8 cellular contexts compared by ENCODE assay signal in the genomic region with DNA sequence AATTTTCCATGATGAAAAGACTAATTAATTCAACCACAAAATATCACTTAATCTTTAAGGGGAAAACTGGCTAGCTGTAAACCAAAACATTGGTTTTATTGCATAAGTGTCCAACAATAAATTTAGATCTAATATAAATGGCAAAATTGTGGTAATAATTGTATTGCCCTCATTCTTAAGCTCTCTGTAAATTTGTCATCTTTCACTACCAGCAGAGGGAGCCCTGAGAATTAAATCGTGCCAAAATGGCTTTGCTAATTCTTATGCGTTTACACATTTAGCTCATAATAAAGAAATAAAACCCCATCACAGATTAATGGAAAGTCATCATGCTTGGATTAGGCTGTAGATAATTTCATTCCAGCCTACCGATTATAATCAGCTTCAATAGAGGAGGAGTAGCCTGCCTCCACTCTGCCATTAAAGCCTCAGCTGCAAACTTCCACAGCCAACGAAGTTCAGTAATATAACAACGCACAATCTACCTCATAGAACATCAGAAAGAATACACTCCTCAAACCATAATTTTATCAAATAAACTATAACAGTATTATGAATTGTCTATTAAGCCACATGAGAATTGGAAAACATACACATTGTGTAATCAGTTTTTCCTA.
DNase-seq lines count a peak whose midpoint lies in the region; ATAC-seq and TF ChIP-seq lines count a peak whose summit lies in the region.

No MANE protein-coding gene starts in this region.

- no peak overlapping the region for H3K23ac ChIP-seq in mesenchymal stem cell (ENCODE audit: low read length in 2 of 2)

- no peak overlapping the region for H3K4ac ChIP-seq in mesenchymal stem cell (ENCODE audit: low read depth in 1 of 2, low read length in 2 of 2)

- H3K14ac ChIP-seq in mesenchymal stem cell (ENCODE audit: low read length in 2 of 2): no peak overlapping the region

- no peaks in the 10 kb centered on the region for H4K20me1 ChIP-seq in mammary epithelial cell (ENCODE audit: insufficient read depth, low read length)

- H2BK12ac ChIP-seq in mesenchymal stem cell (ENCODE audit: low read length in 2 of 2): no peak overlapping the region

- no peak overlapping the region for H4K91ac ChIP-seq in mesenchymal stem cell (ENCODE audit: low read length)

- in situ Hi-C loops in mammary epithelial cell (cut with MboI; ENCODE audit: low sequenced_read_pairs in 2 of 2): no loop called here

- no TSS peak for BruUV-seq in mammary epithelial cell (replicated peaks; lab: Mats Ljungman, UMichigan)

- H4K8ac ChIP-seq in mesenchymal stem cell (ENCODE audit: low read length): no peak overlapping the region

- H3K4me1 ChIP-seq in mammary epithelial cell (ENCODE audit: insufficient read depth, low read length) (no peaks in the 10 kb centered on the region), mesenchymal stem cell (ENCODE audit: control insufficient read depth, insufficient read depth, low read depth, low read length) (no peaks in the 10 kb centered on the region)

- DNase-seq in AG09309 (ENCODE audit: low read depth) (peak; percentile 11), GM12865 (ENCODE audit: low read depth) (peak; percentile 35), NCI-H345 (lab: John Stamatoyannopoulos, UW) (peak; percentile 45), mammary epithelial cell (no peak), mesenchymal stem cell (peak; percentile 48), middle frontal gyrus (ENCODE audit: extremely low spot score, low spot score) (no peak)

- H3K9ac ChIP-seq in mammary epithelial cell (ENCODE audit: insufficient read depth, low read length) (no peak overlapping the region), mesenchymal stem cell (ENCODE audit: low read length) (no peak overlapping the region)

- ATAC-seq in GM21367 (IDR thresholded peaks at IDR 0.05; ENCODE audit: unreplicated experiment) (no peak), GM18498 (IDR thresholded peaks at IDR 0.05; ENCODE audit: unreplicated experiment) (no peak)

- 10% methylated on average over 4 of the region's 5 CpGs for WGBS in mammary epithelial cell (ENCODE audit: low coverage, missing lambda C conversion rate)
- 13% methylated on average over 3 of the region's 5 CpGs for WGBS in mesenchymal stem cell

- no peak overlapping the region for H3K18ac ChIP-seq in mesenchymal stem cell (ENCODE audit: low read depth in 1 of 2, low read length in 2 of 2)

- H3K79me2 ChIP-seq in mammary epithelial cell (ENCODE audit: insufficient read depth, low read length): no peaks in the 10 kb centered on the region

- no peak overlapping the region for H2BK120ac ChIP-seq in mesenchymal stem cell (ENCODE audit: low read depth, low read length)

- H3K4me2 ChIP-seq in mammary epithelial cell (ENCODE audit: insufficient read depth, low read depth, low read length) (no peak overlapping the region), mesenchymal stem cell (ENCODE audit: low read length, poor library complexity, severe bottlenecking) (no peak overlapping the region)

- CTCF ChIA-PET in mammary epithelial cell (lab: Charles Lee; ENCODE audit: low non-redundant PET): interaction anchor here (0.5 to 0.6 kb wide), 5 partner anchors 48 to 1851 kb away, joined by 3 to 4 read pairs (median 3); no protein-coding TSS in a partner anchor

- no peak overlapping the region for H3K4me3 ChIP-seq in AG09309 (ENCODE audit: control insufficient read depth, low read depth, low read length)
- no peak overlapping the region for H3K4me3 ChIP-seq in GM12865 (ENCODE audit: low read depth, low read length)
- no peak overlapping the region for H3K4me3 ChIP-seq in mammary epithelial cell (replicated peaks in 1 of 3; ENCODE audit: insufficient read depth in 1 of 3, low read depth in 2 of 3, low read length in 3 of 3)
- no peak overlapping the region for H3K4me3 ChIP-seq in mesenchymal stem cell (ENCODE audit: insufficient read depth in 1 of 2, low read depth in 1 of 2, low read length in 2 of 2)

- H2BK15ac ChIP-seq in mesenchymal stem cell (ENCODE audit: low read depth, poor library complexity, severe bottlenecking): no peak overlapping the region

- no peak overlapping the region for H2AFZ ChIP-seq in mammary epithelial cell (ENCODE audit: low read depth, low read length)
- H2AFZ ChIP-seq in mesenchymal stem cell (ENCODE audit: low read depth, low read length): no peak overlapping the region

- no peak overlapping the region for H2AK5ac ChIP-seq in mesenchymal stem cell (ENCODE audit: low read length, severe bottlenecking)

- intact Hi-C loops in mammary epithelial cell (cut with micrococcal nuclease): loop anchor here (2.0 kb wide), 1 partner anchor 31 kb away; no protein-coding TSS in a partner anchor

- TF ChIP-seq CTCF in AG09309 (IDR thresholded peaks at IDR 0.05; ENCODE audit: control insufficient read depth, insufficient read depth, low read depth, low read length, missing control alignments): peak; percentile 63
- TF ChIP-seq CTCF in GM12865 (IDR thresholded peaks at IDR 0.05; ENCODE audit: insufficient read depth, low read depth, low read length, missing control alignments): peak; percentile 50
- TF ChIP-seq CTCF in mammary epithelial cell (conservative IDR thresholded peaks at IDR 0.05 in 1 of 2, IDR thresholded peaks at IDR 0.05 in 1 of 2; ENCODE audit: extremely low read depth in 1 of 2, insufficient read depth in 1 of 2, low read depth in 1 of 2, low read length in 2 of 2): peak; percentile 62 to 73

- H3K9me3 ChIP-seq in mammary epithelial cell (replicated peaks; ENCODE audit: insufficient read depth, low read length) (no peaks in the 10 kb centered on the region), mesenchymal stem cell (ENCODE audit: control insufficient read depth, low read length) (no peaks in the 10 kb centered on the region)

- dilution Hi-C loops in mammary epithelial cell (cut with HindIII; ENCODE audit: low sequenced_read_pairs): no loop called here

- no peaks in the 10 kb centered on the region for H3K79me1 ChIP-seq in mesenchymal stem cell (replicated peaks; ENCODE audit: low read length, poor library complexity, severe bottlenecking)

- H3K27ac ChIP-seq in mammary epithelial cell (ENCODE audit: insufficient read depth, low read depth, low read length) (no peak overlapping the region), mesenchymal stem cell (ENCODE audit: low read length, poor library complexity, severe bottlenecking) (no peak overlapping the region)

- H3K36me3 ChIP-seq in mammary epithelial cell (ENCODE audit: insufficient read depth, low read length) (no peaks in the 10 kb centered on the region), mesenchymal stem cell (ENCODE audit: control insufficient read depth in 1 of 2, insufficient read depth in 2 of 2, low read depth in 1 of 2, low read length in 2 of 2) (no peaks in the 10 kb centered on the region)

- H3K27me3 ChIP-seq in mammary epithelial cell (ENCODE audit: insufficient read depth, low read length): no peaks in the 10 kb centered on the region
- peaks cover 0 to 9% of the 10 kb centered on the region in 2 experiments for H3K27me3 ChIP-seq in mesenchymal stem cell (ENCODE audit: control insufficient read depth in 1 of 2, insufficient read depth in 1 of 2, low read length in 2 of 2)

- H2BK5ac ChIP-seq in mesenchymal stem cell (ENCODE audit: low read depth, low read length, poor library complexity, severe bottlenecking): no peak overlapping the region

Comparison
In these comparisons a context has a peak if more than half of its experiments do, and no peak if none do; other contexts are left out.
1. DNase-seq: peak in AG09309 (single experiment), GM12865 (single experiment), NCI-H345 (single experiment) and mesenchymal stem cell (single experiment); none in mammary epithelial cell (single experiment) and middle frontal gyrus (single experiment).
2. Peak in every context shown above with its lines, with median percentiles within 50 percentile points of each other: CTCF ChIP-seq.